9 cellular contexts compared by ENCODE assay signal in the genomic region with DNA sequence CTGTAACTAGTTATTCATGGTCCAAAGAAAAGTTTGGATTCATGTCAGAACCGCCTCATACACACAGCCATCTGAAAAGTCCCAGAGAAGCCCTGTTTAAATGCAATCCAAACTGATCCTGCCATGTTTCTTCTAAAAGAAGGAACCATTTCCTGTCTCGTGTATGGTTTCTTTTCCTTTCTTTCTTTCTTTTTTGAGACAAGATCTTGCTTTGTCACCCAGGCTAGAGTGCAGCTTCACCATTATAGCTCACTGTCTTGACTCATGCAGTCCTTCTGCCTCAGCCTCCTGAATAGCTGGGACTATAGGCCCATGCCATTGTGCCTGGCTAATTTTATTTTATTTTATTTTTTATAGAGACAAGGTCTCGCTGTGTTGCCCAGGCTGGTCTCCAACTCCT.
"Had no signal": no experiment of that assay in that cellular context is flagged by ENCODE, and none has a peak within 500 bp of the region (broad histone marks: within the 10 kb centered on the region; RNA-seq: fewer than 3 reads in every experiment).

No MANE protein-coding gene starts in this region.

- H3K27ac ChIP-seq: GM23248 had no signal

- ATAC-seq: HCT116 had no signal

- H3K9ac ChIP-seq: GM23248 had no signal

- H3K36me3 ChIP-seq: HAP-1 had no signal

- DNase-seq: GM23248, GOT3, H7, HFFc6, IMR-90, KBM-7 had no signal

- H3K4me1 ChIP-seq: HAP-1 had no signal

- H3K9me3 ChIP-seq: HAP-1 had no signal

- H3K4me3 ChIP-seq: GM23248, HAP-1 had no signal

- FAIRE-seq: HTR-8/SVneo had no signal

- H2AFZ ChIP-seq: GM23248 had no signal
